ENCODE assay signal across 8 cellular contexts in genomic region chr13:62512194-62513141, GRCh38.
DNase-seq lines count a peak whose midpoint lies in the region; ATAC-seq and TF ChIP-seq lines count a peak whose summit lies in the region.

No MANE protein-coding gene starts in this region.

- H3K4me1 ChIP-seq in H9 (ENCODE audit: insufficient read depth, low read length) (peaks cover 4% of the 10 kb centered on the region; the same call in 1 of the 2 replicates), left ventricle myocardium inferior (no peaks in the 10 kb centered on the region)

- no peak overlapping the region for H4K5ac ChIP-seq in H9 (ENCODE audit: insufficient read length, low read depth, low read length)

- H3K79me1 ChIP-seq in H9 (ENCODE audit: insufficient read depth, low read depth, low read length, poor library complexity, severe bottlenecking): no peaks in the 10 kb centered on the region

- H3K4me3 ChIP-seq in GM12865 (ENCODE audit: low read depth, low read length) (peak overlapping the region; percentile 3; the same call in 1 of the 2 replicates), left ventricle myocardium inferior (no peak overlapping the region), coronary artery (no peak overlapping the region)
- peak overlapping the region; percentile 10 for H3K4me3 ChIP-seq in Jurkat, Clone E6-1 (ENCODE audit: low read length)

- H3K56ac ChIP-seq in H9 (ENCODE audit: insufficient read length, low read depth, low read length): no peak overlapping the region

- H3K79me2 ChIP-seq in H9 (ENCODE audit: insufficient read depth, low read length): no peaks in the 10 kb centered on the region

- H3K23me2 ChIP-seq in H9 (ENCODE audit: insufficient read length, low read depth, low read length, poor library complexity, severe bottlenecking): no peaks in the 10 kb centered on the region

- peak; percentile 30 for ATAC-seq in T-helper 17 cell
- ATAC-seq in stimulated activated memory B cell treated with anti-CD40 and anti-IgM and Interleukin-4, amounts not matched to agents 10 μg/mL and 1 μg/mL and 100 μg/mL, for 72 hours: peak; percentile 57

- no peak overlapping the region for H2BK20ac ChIP-seq in H9 (ENCODE audit: low read depth, low read length, poor library complexity, severe bottlenecking)

- in situ Hi-C loops in ACHN (cut with HindIII; ENCODE audit: low pct_ligation_motif_present, low pct_unique_long_range_greater_than_20kb, low sequenced_read_pairs): no loop called here

- no peak overlapping the region for H2BK5ac ChIP-seq in H9 (ENCODE audit: insufficient read length, low read length)

- H3T11ph ChIP-seq in H9 (ENCODE audit: low read length): no peak overlapping the region

- H3K4me1 Mint-ChIP-seq in H9 (peaks cover 67 to 72% of the 10 kb centered on the region in 2 experiments), T-helper 17 cell (peaks cover 2% of the 10 kb centered on the region)
- H3K4me1 Mint-ChIP-seq in stimulated activated memory B cell treated with anti-CD40 and anti-IgM and Interleukin-4, amounts not matched to agents 10 μg/mL and 1 μg/mL and 100 μg/mL, for 72 hours: no peaks in the 10 kb centered on the region

- H3K27ac Mint-ChIP-seq in H9: peak overlapping the region in 1 of 3 experiments; percentile 81; a peak in 1 of 7 replicates
- no peak overlapping the region for H3K27ac Mint-ChIP-seq in T-helper 17 cell
- H3K27ac Mint-ChIP-seq in stimulated activated memory B cell treated with anti-CD40 and anti-IgM and Interleukin-4, amounts not matched to agents 10 μg/mL and 1 μg/mL and 100 μg/mL, for 72 hours: no peak overlapping the region

- H4K91ac ChIP-seq in H9 (ENCODE audit: insufficient read length, low read depth, low read length): no peak overlapping the region

- H3K4me2 ChIP-seq in H9 (ENCODE audit: insufficient read depth, insufficient read length, low read length): no peak overlapping the region

- TF ChIP-seq CTCF in GM12865 (IDR thresholded peaks at IDR 0.05; ENCODE audit: insufficient read depth, low read depth, low read length, missing control alignments): peak; percentile 81
- peak; percentile 83 for TF ChIP-seq CTCF in H9 (conservative IDR thresholded peaks at IDR 0.05)
- peak; percentile 36 for TF ChIP-seq CTCF in left ventricle myocardium inferior (IDR thresholded peaks at IDR 0.05; ENCODE audit: borderline replicate concordance)
- TF ChIP-seq CTCF in coronary artery (IDR thresholded peaks at IDR 0.05): no peak

- H3K4me3 Mint-ChIP-seq in H9 (no peak overlapping the region), T-helper 17 cell (no peak overlapping the region)
- no peak overlapping the region for H3K4me3 Mint-ChIP-seq in stimulated activated memory B cell treated with anti-CD40 and anti-IgM and Interleukin-4, amounts not matched to agents 10 μg/mL and 1 μg/mL and 100 μg/mL, for 72 hours

- no peak overlapping the region for H3K23ac ChIP-seq in H9 (ENCODE audit: insufficient read length, low read depth, low read length)

- no peaks in the 10 kb centered on the region for H3K9me3 Mint-ChIP-seq in H9
- no peaks in the 10 kb centered on the region for H3K9me3 Mint-ChIP-seq in stimulated activated memory B cell treated with anti-CD40 and anti-IgM and Interleukin-4, amounts not matched to agents 10 μg/mL and 1 μg/mL and 100 μg/mL, for 72 hours

- H3K9me3 ChIP-seq in H9 (ENCODE audit: control insufficient read depth, low read depth, low read length) (no peaks in the 10 kb centered on the region), T-helper 17 cell (ENCODE audit: control insufficient read depth, low read length, poor library complexity, severe bottlenecking) (peaks cover 3% of the 10 kb centered on the region), left ventricle myocardium inferior (replicated peaks) (no peaks in the 10 kb centered on the region)

- no peak overlapping the region for H2BK12ac ChIP-seq in H9 (ENCODE audit: insufficient read length, low read depth, low read length)

- no peak overlapping the region for H4K8ac ChIP-seq in H9 (replicated peaks; ENCODE audit: insufficient read length, low read depth, low read length)

- H2AFZ ChIP-seq in H9 (ENCODE audit: low read length): peak overlapping the region; percentile 32

- H3K36me3 Mint-ChIP-seq in H9 (ENCODE audit: insufficient read depth in 1 of 3, low read depth in 3 of 3) (no peaks in the 10 kb centered on the region; a peak in 1 of 7 replicates), T-helper 17 cell (ENCODE audit: low read depth) (no peaks in the 10 kb centered on the region)
- no peaks in the 10 kb centered on the region for H3K36me3 Mint-ChIP-seq in stimulated activated memory B cell treated with anti-CD40 and anti-IgM and Interleukin-4, amounts not matched to agents 10 μg/mL and 1 μg/mL and 100 μg/mL, for 72 hours

- no peak overlapping the region for H2BK120ac ChIP-seq in H9 (ENCODE audit: low read depth, low read length, poor library complexity, severe bottlenecking)

- intact Hi-C loops in left ventricle myocardium inferior (cut with micrococcal nuclease): no loop called here

- no peak overlapping the region for H2AK5ac ChIP-seq in H9 (ENCODE audit: insufficient read length, low read length)

- H3K14ac ChIP-seq in H9 (ENCODE audit: insufficient read depth, low read length): peak overlapping the region; percentile 2; the same call in 1 of the 2 replicates

- no peaks in the 10 kb centered on the region for H3K27me3 ChIP-seq in H9 (ENCODE audit: insufficient read depth, low read length)
- no peaks in the 10 kb centered on the region for H3K27me3 ChIP-seq in left ventricle myocardium inferior (ENCODE audit: low read depth)

- DNase-seq in ACHN (peak; percentile 45), GM12865 (ENCODE audit: low read depth) (peak; percentile 80), H9 (peak; percentile 73), T-helper 17 cell (no peak), left ventricle myocardium inferior (no peak), coronary artery (ENCODE audit: low spot score) (no peak)
- DNase-seq in Jurkat, Clone E6-1 (ENCODE audit: low read depth, low spot score): peak; percentile 56

- H3K27ac ChIP-seq in H9 (ENCODE audit: insufficient read length, low read depth, low read length) (no peak overlapping the region), left ventricle myocardium inferior (replicated peaks) (no peak overlapping the region), coronary artery (no peak overlapping the region)

- no peaks in the 10 kb centered on the region for H3K36me3 ChIP-seq in left ventricle myocardium inferior

- H3K9ac ChIP-seq in H9 (ENCODE audit: extremely low read depth, insufficient read length, low read length): no peak overlapping the region

- no peak overlapping the region for H3K4ac ChIP-seq in H9 (ENCODE audit: low read depth, low read length)

- H2BK15ac ChIP-seq in H9 (ENCODE audit: low read depth, low read length): no peak overlapping the region

- WGBS in H9 (ENCODE audit: extremely low coverage, insufficient read length, low lambda C conversion rate): no CpG with 5 or more reads among the region's 7 CpGs

- H4K20me1 ChIP-seq in H9 (ENCODE audit: control insufficient read depth, insufficient read depth, insufficient read length): no peaks in the 10 kb centered on the region

- H3K27me3 Mint-ChIP-seq in H9 (ENCODE audit: low read depth): peaks cover 2% of the 10 kb centered on the region; the same call in 1 of the 2 replicates
- H3K27me3 Mint-ChIP-seq in T-helper 17 cell: no peaks in the 10 kb centered on the region
- H3K27me3 Mint-ChIP-seq in stimulated activated memory B cell treated with anti-CD40 and anti-IgM and Interleukin-4, amounts not matched to agents 10 μg/mL and 1 μg/mL and 100 μg/mL, for 72 hours: no peaks in the 10 kb centered on the region

- H3K18ac ChIP-seq in H9 (ENCODE audit: insufficient read length, low read depth, low read length): peak overlapping the region; percentile 68

Comparison
In these comparisons a context has a peak if more than half of its experiments do, and no peak if none do; other contexts are left out.
1. DNase-seq: peak in ACHN (single experiment), GM12865 (single experiment), H9 (single experiment) and Jurkat, Clone E6-1 (single experiment); none in T-helper 17 cell (0 of 3), left ventricle myocardium inferior (single experiment) and coronary artery (single experiment).
2. H3K4me3 ChIP-seq: peak in GM12865 (single experiment) and Jurkat, Clone E6-1 (single experiment); none in left ventricle myocardium inferior (single experiment) and coronary artery (single experiment).